12 cellular contexts compared by ENCODE assay signal in the genomic region with DNA sequence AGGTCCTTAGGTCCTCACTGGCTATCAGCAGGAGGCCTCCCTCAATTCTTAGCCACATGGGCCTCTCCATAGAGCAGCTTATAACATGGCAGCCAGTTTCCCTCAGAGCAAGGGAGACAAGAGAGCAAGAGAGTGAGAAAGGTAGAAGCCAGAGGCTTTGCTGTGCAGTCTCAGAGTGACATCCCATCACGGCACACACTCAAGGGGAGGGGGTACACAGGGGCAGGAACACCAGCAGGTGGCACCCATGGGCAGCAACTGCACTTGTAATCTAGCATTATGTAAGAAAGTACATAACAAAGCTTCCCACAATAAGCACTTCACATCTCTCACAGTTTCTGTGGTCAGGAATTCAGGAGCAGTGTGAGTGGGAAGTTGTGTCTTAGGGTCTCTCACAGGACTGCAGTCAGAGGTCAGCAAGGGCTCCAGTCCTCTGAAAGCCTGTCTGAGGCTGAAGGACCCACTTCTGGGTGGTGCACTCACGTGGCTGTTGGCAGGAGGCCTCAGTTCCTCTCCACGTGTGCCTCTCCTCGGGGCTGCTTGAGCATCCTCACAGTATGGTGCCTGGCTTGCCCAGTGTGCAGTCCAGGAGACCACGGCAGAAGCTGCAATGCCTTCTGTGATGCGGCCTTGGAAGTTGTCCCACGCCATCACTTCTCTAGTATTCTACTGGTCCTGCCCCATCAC.
DNase-seq lines count a peak whose midpoint lies in the region; ATAC-seq and TF ChIP-seq lines count a peak whose summit lies in the region.
"Had no signal": no experiment of that assay in that cellular context is flagged by ENCODE, and none has a peak within 500 bp of the region (broad histone marks: within the 10 kb centered on the region; RNA-seq: fewer than 3 reads in every experiment).

No MANE protein-coding gene starts in this region.

- no peak overlapping the region for H3K4me3 Mint-ChIP-seq in HFFc6
- H3K4me3 Mint-ChIP-seq: stimulated activated memory B cell treated with anti-CD40 and anti-IgM and Interleukin-4, amounts not matched to agents 10 μg/mL and 1 μg/mL and 100 μg/mL, for 72 hours had no signal

- no CpG with 5 or more reads among the region's 7 CpGs for WGBS in mesendoderm (ENCODE audit: extremely low coverage, insufficient coverage, low lambda C conversion rate)

- DNase-seq in DMS53 (lab: John Stamatoyannopoulos, UW) (peak; percentile 29), DMS53 treated with DMSO at 0.1 percent for 48 hours (lab: John Stamatoyannopoulos, UW; ENCODE audit: unreplicated experiment) (no peak), HFFc6 (no peak), WERI-Rb-1 (peak; percentile 40), mesendoderm (peak; percentile 33), left cardiac atrium (no peak)
- DNase-seq: NCI-H1436 had no signal

- H3K4me3 ChIP-seq in WERI-Rb-1 (ENCODE audit: low read depth, low read length) (no peak overlapping the region), mesendoderm (ENCODE audit: low read length) (no peak overlapping the region)
- H3K4me3 ChIP-seq: A549, prostate gland had no signal

- no peak overlapping the region for H3K9ac ChIP-seq in mesendoderm (ENCODE audit: low read length)

- ATAC-seq in HG02588 (IDR thresholded peaks at IDR 0.05; ENCODE audit: unreplicated experiment), result no peak
- ATAC-seq in left cardiac atrium, result no peak
- no peak for ATAC-seq in HG02623 (IDR thresholded peaks at IDR 0.05; ENCODE audit: unreplicated experiment)
- ATAC-seq: stimulated activated memory B cell treated with anti-CD40 and anti-IgM and Interleukin-4, amounts not matched to agents 10 μg/mL and 1 μg/mL and 100 μg/mL, for 72 hours had no signal

- peaks cover 10% of the 10 kb centered on the region for H3K9me3 Mint-ChIP-seq in HFFc6

- H4K5ac ChIP-seq in mesendoderm (ENCODE audit: low read length), result no peak overlapping the region

- no peak overlapping the region for H3K4me2 ChIP-seq in mesendoderm (ENCODE audit: low read length)
- H3K4me2 ChIP-seq: A549 had no signal

- no peak overlapping the region for H3K18ac ChIP-seq in mesendoderm (ENCODE audit: low read length)

- H2BK15ac ChIP-seq in mesendoderm (replicated peaks; ENCODE audit: low read depth), result no peak overlapping the region

- H3K9me3 ChIP-seq in WERI-Rb-1 (ENCODE audit: severe bottlenecking), result no peaks in the 10 kb centered on the region
- H3K9me3 ChIP-seq: prostate gland had no signal

- no peak overlapping the region for H3K56ac ChIP-seq in mesendoderm (ENCODE audit: low read length)

- H2BK5ac ChIP-seq in mesendoderm (ENCODE audit: low read length), result no peak overlapping the region

- no peaks in the 10 kb centered on the region for H3K79me1 ChIP-seq in mesendoderm (ENCODE audit: low read length)

- H3K4me1 Mint-ChIP-seq in HFFc6 (ENCODE audit: low read depth), result no peaks in the 10 kb centered on the region
- H3K4me1 Mint-ChIP-seq: stimulated activated memory B cell treated with anti-CD40 and anti-IgM and Interleukin-4, amounts not matched to agents 10 μg/mL and 1 μg/mL and 100 μg/mL, for 72 hours had no signal

- H3K36me3 Mint-ChIP-seq in HFFc6 (ENCODE audit: low read depth), result no peaks in the 10 kb centered on the region
- H3K36me3 Mint-ChIP-seq: stimulated activated memory B cell treated with anti-CD40 and anti-IgM and Interleukin-4, amounts not matched to agents 10 μg/mL and 1 μg/mL and 100 μg/mL, for 72 hours had no signal

- no peaks in the 10 kb centered on the region for H3K79me2 ChIP-seq in mesendoderm (ENCODE audit: control insufficient read depth, insufficient read depth, low read length)

- H3K36me3 ChIP-seq in WERI-Rb-1, result no peaks in the 10 kb centered on the region
- no peaks in the 10 kb centered on the region for H3K36me3 ChIP-seq in mesendoderm (ENCODE audit: control insufficient read depth, insufficient read depth, low read length)
- H3K36me3 ChIP-seq: prostate gland had no signal

- H2BK120ac ChIP-seq in mesendoderm (ENCODE audit: low read depth, low read length), result no peak overlapping the region

- H3K4me1 ChIP-seq in mesendoderm (ENCODE audit: control insufficient read depth, low read depth, low read length), result no peaks in the 10 kb centered on the region
- H3K4me1 ChIP-seq: A549, prostate gland had no signal

- TF ChIP-seq CTCF in HFFc6 (IDR thresholded peaks at IDR 0.05) (peak; percentile 42; the same call in 1 of the 2 replicates), WERI-Rb-1 (IDR thresholded peaks at IDR 0.05; ENCODE audit: low read depth, low read length) (peak; percentile 66)

- no peak overlapping the region for H4K8ac ChIP-seq in mesendoderm (ENCODE audit: low read depth, low read length)

- H3K27me3 ChIP-seq in WERI-Rb-1 (ENCODE audit: insufficient read depth, low read depth, severe bottlenecking) (peaks cover 3% of the 10 kb centered on the region), mesendoderm (ENCODE audit: insufficient read depth, low read length, poor library complexity) (no peaks in the 10 kb centered on the region)

- H3K27ac ChIP-seq in WERI-Rb-1 (no peak overlapping the region), mesendoderm (ENCODE audit: low read depth, low read length) (no peak overlapping the region)
- H3K27ac ChIP-seq: A549, prostate gland had no signal

- no peak overlapping the region for H2AK5ac ChIP-seq in mesendoderm (ENCODE audit: low read length)

- peaks cover 8% of the 10 kb centered on the region for H3K27me3 Mint-ChIP-seq in HFFc6 (ENCODE audit: insufficient read depth)

- H3K4ac ChIP-seq in mesendoderm (ENCODE audit: low read depth, low read length), result no peak overlapping the region

- H3K23ac ChIP-seq in mesendoderm (ENCODE audit: low read length), result no peak overlapping the region

- H3K27ac Mint-ChIP-seq in HFFc6, result no peak overlapping the region
- H3K27ac Mint-ChIP-seq: stimulated activated memory B cell treated with anti-CD40 and anti-IgM and Interleukin-4, amounts not matched to agents 10 μg/mL and 1 μg/mL and 100 μg/mL, for 72 hours had no signal

- intact Hi-C loops in left cardiac atrium (cut with DNase I), result no loop called here

Comparison
In these comparisons a context has a peak if more than half of its experiments do, and no peak if none do; other contexts are left out.
1. DNase-seq: peak in DMS53 (single experiment), WERI-Rb-1 (single experiment) and mesendoderm (single experiment); none in DMS53 treated with DMSO at 0.1 percent for 48 hours (single experiment), HFFc6 (single experiment) and left cardiac atrium (single experiment).